In the genomic region with DNA sequence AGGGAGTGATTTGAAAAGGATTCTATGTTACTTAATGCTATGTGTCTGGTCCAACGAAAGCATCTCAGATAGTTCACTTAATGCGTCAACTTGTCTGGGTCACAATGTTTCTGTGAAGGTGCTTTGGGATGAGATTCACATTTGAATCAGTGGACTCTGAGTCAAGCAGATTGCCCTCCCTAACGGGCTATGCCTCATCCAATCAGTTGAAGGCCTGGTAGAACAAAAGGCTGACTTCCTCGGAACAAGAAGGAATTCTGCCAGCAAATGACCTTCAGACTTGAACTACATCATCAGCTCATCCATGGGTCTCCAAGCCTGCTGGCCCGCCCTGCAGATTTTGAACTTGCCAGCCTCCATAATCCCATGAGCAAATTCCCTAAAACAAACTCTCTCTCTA, we compare ENCODE assay signal across 1 cellular context.
TF ChIP-seq lines count a peak whose summit lies in the region.

No MANE protein-coding gene starts in this region.

TF ChIP-seq in HepG2, 621 proteins besides CTCF, POLR2A, EP300 and RAD21:
- TF ChIP-seq ZNF768 (CRISPR knock-in tag; IDR thresholded peaks at IDR 0.05): no peak
- TF ChIP-seq SOX5 (CRISPR knock-in tag; IDR thresholded peaks at IDR 0.05; ENCODE audit: borderline replicate concordance): peak; percentile 39; the same call in 1 of the 2 replicates
- peak; percentile 16 for TF ChIP-seq XRCC5 (optimal IDR thresholded peaks at IDR 0.05; ENCODE audit: low read length)
- no peak for TF ChIP-seq SMARCC2 (IDR thresholded peaks at IDR 0.05)
- TF ChIP-seq ZNF564 (CRISPR knock-in tag; IDR thresholded peaks at IDR 0.05): peak; percentile 96
- TF ChIP-seq SOX13 (IDR thresholded peaks at IDR 0.05): no peak
- peak in 1 of 2 experiments; percentile 35; a peak in 1 of 4 replicates for TF ChIP-seq SOX13 (CRISPR knock-in tag; conservative IDR thresholded peaks at IDR 0.05 in 1 of 2, IDR thresholded peaks at IDR 0.05 in 1 of 2)
- peak; percentile 14 for TF ChIP-seq TEAD3 (CRISPR knock-in tag; optimal IDR thresholded peaks at IDR 0.05; ENCODE audit: borderline replicate concordance)
